ENCODE assay signal across 8 cellular contexts in genomic region chr3:108091498-108092259, GRCh38. TPM values are rescaled to one million over a fixed set of nuclear protein-coding genes. Genes with fewer than 3 reads are reported as not detected.
DNase-seq lines count a peak whose midpoint lies in the region; ATAC-seq, FAIRE-seq and TF ChIP-seq lines count a peak whose summit lies in the region.

No MANE protein-coding gene starts in this region.

- DNase-seq in RCC 7860 (ENCODE audit: low spot score) (peak; percentile 33), ascending aorta (ENCODE audit: low spot score in 2 of 2) (no peak), iPS-NIHi11 (ENCODE audit: low spot score) (peak; percentile 31), MV-4-11 (lab: John Stamatoyannopoulos, UW) (no peak), NCI-H446 treated with DMSO at 0.1 percent for 48 hours (lab: John Stamatoyannopoulos, UW) (no peak)
- peak; percentile 36 for DNase-seq in stimulated activated CD4-positive, alpha-beta T cell treated with anti-CD3 and anti-CD28 coated beads, Interleukin-1b, Interleukin-23, amount 100 ng/mL, for 48 hours

- FAIRE-seq in RCC 7860 (lab: Jason Lieb, UNC), result no peak

- no peaks in the 10 kb centered on the region for H3K4me1 ChIP-seq in ascending aorta

- no peaks in the 10 kb centered on the region for H3K27me3 ChIP-seq in ascending aorta

- no peak for TF ChIP-seq CTCF in ascending aorta (IDR thresholded peaks at IDR 0.05)

- no peaks in the 10 kb centered on the region for H3K36me3 ChIP-seq in ascending aorta

- H3K9me3 ChIP-seq in ascending aorta, result no peaks in the 10 kb centered on the region

- ATAC-seq in GM21576 (IDR thresholded peaks at IDR 0.05; ENCODE audit: unreplicated experiment) (peak; percentile 4), HG02981 (IDR thresholded peaks at IDR 0.05; ENCODE audit: unreplicated experiment) (no peak)

- peak overlapping the region; percentile 86 to 96 for H3K27ac ChIP-seq in ascending aorta

- intact Hi-C loops in ascending aorta (cut with DNase I), result loop anchor here (2.0 to 10.0 kb wide), 6 partner anchors 37 to 857 kb away; partner anchors contain the start of genes BBX, CIP2A and DZIP3

- H3K4me3 ChIP-seq in ascending aorta, result peak overlapping the region; percentile 92 to 100

RNA-seq across cellular contexts. Expression of gene CD47, which starts 0.8 kb away (rescaled TPM):
- 24.5 TPM for total RNA-seq in ascending aorta

Comparison
In these comparisons a context has a peak if more than half of its experiments do, and no peak if none do; other contexts are left out.
1. DNase-seq: peak in RCC 7860 (single experiment), iPS-NIHi11 (single experiment) and stimulated activated CD4-positive, alpha-beta T cell treated with anti-CD3 and anti-CD28 coated beads, Interleukin-1b, Interleukin-23, amount 100 ng/mL, for 48 hours (single experiment); none in ascending aorta (0 of 2), MV-4-11 (single experiment) and NCI-H446 treated with DMSO at 0.1 percent for 48 hours (single experiment).